ENCODE assay signal across 9 cellular contexts in the genomic region with DNA sequence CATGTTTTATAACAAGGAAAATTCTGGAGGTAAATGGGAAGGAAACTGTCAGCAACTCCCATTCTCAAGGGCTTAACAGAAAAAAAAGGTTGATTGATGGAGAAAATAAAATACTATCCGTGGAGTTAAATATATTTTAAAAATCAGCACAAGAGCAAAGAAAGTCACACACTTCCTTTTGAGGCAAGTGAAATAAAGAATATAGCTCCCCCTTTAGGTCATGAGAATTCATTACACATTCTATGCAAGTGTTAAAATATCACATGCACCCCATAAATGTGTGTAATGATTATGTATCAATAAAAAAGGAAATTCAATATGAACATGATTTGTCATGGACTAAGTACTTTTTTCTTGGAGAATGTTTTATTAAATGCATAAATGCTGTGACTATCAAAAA.
DNase-seq lines count a peak whose midpoint lies in the region; ATAC-seq and TF ChIP-seq lines count a peak whose summit lies in the region.
"Had no signal": no experiment of that assay in that cellular context is flagged by ENCODE, and none has a peak within 500 bp of the region (broad histone marks: within the 10 kb centered on the region; RNA-seq: fewer than 3 reads in every experiment).

No MANE protein-coding gene starts in this region.

- no peaks in the 10 kb centered on the region for H3K27me3 ChIP-seq in Peyer's patch

- H3K4me3 ChIP-seq in HEK293 (ENCODE audit: low read depth, low read length) (no peak overlapping the region), Peyer's patch (no peak overlapping the region)

- H3K9me3 ChIP-seq in HEK293 (ENCODE audit: control insufficient read depth, insufficient read depth, low read depth, low read length) (no peaks in the 10 kb centered on the region), Peyer's patch (no peaks in the 10 kb centered on the region)

- CTCF ChIA-PET in HEK293 (lab: Yijun Ruan, JAX), result interaction anchor here (0.7 to 2.5 kb wide), 24 partner anchors 9 to 1250 kb away, joined by 3 to 12 read pairs (median 3); a partner anchor contains a TSS

- no peak for ATAC-seq in GM21360 (IDR thresholded peaks at IDR 0.05; ENCODE audit: unreplicated experiment)

- POLR2A ChIA-PET in HEK293 (lab: Yijun Ruan, JAX), result no interaction called here

- H3K4me1 ChIP-seq in HEK293 (ENCODE audit: control insufficient read depth, insufficient read depth, low read length) (no peaks in the 10 kb centered on the region), Peyer's patch (no peaks in the 10 kb centered on the region)

- peak; percentile 4 for DNase-seq in EH (ENCODE audit: low read depth)
- DNase-seq in Peyer's patch, result no peak
- DNase-seq in germinal center (ENCODE audit: low spot score), result peak; percentile 6
- DNase-seq in Ammon's horn (ENCODE audit: low spot score), result no peak
- DNase-seq in activated CD4-positive, alpha-beta T cell treated with anti-CD3 and anti-CD28 coated beads, Interleukin-2, amount 50 U/mL, for 48 hours, result no peak
- DNase-seq in epidermal melanocyte (ENCODE audit: insufficient read length, low spot score), result no peak
- DNase-seq: activated CD4-positive, CD25-positive, alpha-beta regulatory T cell had no signal

- no peaks in the 10 kb centered on the region for H3K36me3 ChIP-seq in HEK293 (ENCODE audit: control insufficient read depth in 2 of 2, insufficient read depth in 1 of 2, low read length in 2 of 2)
- no peaks in the 10 kb centered on the region for H3K36me3 ChIP-seq in Peyer's patch

- TF ChIP-seq POLR2A in Peyer's patch (IDR thresholded peaks at IDR 0.05), result no peak

- H3K27ac ChIP-seq in HEK293 (ENCODE audit: extremely low read depth, low read depth, low read length) (no peak overlapping the region), Peyer's patch (no peak overlapping the region)

- TF ChIP-seq CTCF in HEK293 (tag by site-specific recombination; IDR thresholded peaks at IDR 0.05), result no peak
- TF ChIP-seq CTCF in Peyer's patch (IDR thresholded peaks at IDR 0.05), result peak in 4 of 6 experiments; percentile 21 to 27 (median 24)

TF ChIP-seq in HEK293, 187 proteins besides CTCF, POLR2A, EP300 and RAD21:
- TF ChIP-seq, protein P1, sequence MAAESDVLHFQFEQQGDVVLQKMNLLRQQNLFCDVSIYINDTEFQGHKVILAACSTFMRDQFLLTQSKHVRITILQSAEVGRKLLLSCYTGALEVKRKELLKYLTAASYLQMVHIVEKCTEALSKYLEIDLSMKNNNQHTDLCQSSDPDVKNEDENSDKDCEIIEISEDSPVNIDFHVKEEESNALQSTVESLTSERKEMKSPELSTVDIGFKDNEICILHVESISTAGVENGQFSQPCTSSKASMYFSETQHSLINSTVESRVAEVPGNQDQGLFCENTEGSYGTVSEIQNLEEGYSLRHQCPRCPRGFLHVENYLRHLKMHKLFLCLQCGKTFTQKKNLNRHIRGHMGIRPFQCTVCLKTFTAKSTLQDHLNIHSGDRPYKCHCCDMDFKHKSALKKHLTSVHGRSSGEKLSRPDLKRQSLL (tag by site-specific recombination; IDR thresholded peaks at IDR 0.05), result no peak
- 0 out of 2 replicates have a peak, but pooled peaks have one; percentile 21 for TF ChIP-seq ZNF654 (tag by site-specific recombination; IDR thresholded peaks at IDR 0.05; ENCODE audit: low read depth)

Comparison
In these comparisons a context has a peak if more than half of its experiments do, and no peak if none do; other contexts are left out.
1. DNase-seq: peak in EH (single experiment) and germinal center (single experiment); none in Peyer's patch (0 of 3), Ammon's horn (single experiment), activated CD4-positive, alpha-beta T cell treated with anti-CD3 and anti-CD28 coated beads, Interleukin-2, amount 50 U/mL, for 48 hours (0 of 2) and epidermal melanocyte (single experiment).